Comparison of ENCODE assay signal across 8 cellular contexts in genomic region chr5:32613050-32613672, GRCh38. TPM values are rescaled to one million over a fixed set of nuclear protein-coding genes. Genes with fewer than 3 reads are reported as not detected.
DNase-seq lines count a peak whose midpoint lies in the region; ATAC-seq and TF ChIP-seq lines count a peak whose summit lies in the region.

No MANE protein-coding gene starts in this region.

- H3K4me3 ChIP-seq in H7 (ENCODE audit: insufficient read depth, low read depth, low read length): no peak overlapping the region
- H3K4me3 ChIP-seq in cardiac muscle cell: no peak overlapping the region
- H3K4me3 ChIP-seq in aorta (ENCODE audit: low read length in 2 of 2): no peak overlapping the region

- H3K36me3 ChIP-seq in H7 (replicated peaks; ENCODE audit: control insufficient read depth, insufficient read depth, low read length) (no peaks in the 10 kb centered on the region), cardiac muscle cell (no peaks in the 10 kb centered on the region), aorta (ENCODE audit: control insufficient read depth in 1 of 2, insufficient read depth in 2 of 2, low read length in 1 of 2) (no peaks in the 10 kb centered on the region)

- H3K36me3 Mint-ChIP-seq in activated naive CD8-positive, alpha-beta T cell treated with anti-CD3 and anti-CD28 coated beads, Interleukin-2, amount 10 ng/mL, durations not matched to agents 7 days and 5 days: no peaks in the 10 kb centered on the region

- intact Hi-C loops in aorta (cut with DNase I): loop anchor here (2.0 to 5.0 kb wide), 2 partner anchors 124 to 126 kb away; no protein-coding TSS in a partner anchor

- H3K4me1 Mint-ChIP-seq in activated naive CD8-positive, alpha-beta T cell treated with anti-CD3 and anti-CD28 coated beads, Interleukin-2, amount 10 ng/mL, durations not matched to agents 7 days and 5 days: peaks cover 3% of the 10 kb centered on the region

- no peaks in the 10 kb centered on the region for H3K9me3 Mint-ChIP-seq in activated naive CD8-positive, alpha-beta T cell treated with anti-CD3 and anti-CD28 coated beads, Interleukin-2, amount 10 ng/mL, durations not matched to agents 7 days and 5 days

- no peaks in the 10 kb centered on the region for H3K27me3 Mint-ChIP-seq in activated naive CD8-positive, alpha-beta T cell treated with anti-CD3 and anti-CD28 coated beads, Interleukin-2, amount 10 ng/mL, durations not matched to agents 7 days and 5 days

- TF ChIP-seq CTCF in cardiac muscle cell (IDR thresholded peaks at IDR 0.05; ENCODE audit: low read depth, low read length): peak; percentile 85

- H3K9me3 ChIP-seq in cardiac muscle cell (ENCODE audit: low read depth) (no peaks in the 10 kb centered on the region), aorta (ENCODE audit: control insufficient read depth, low read length) (no peaks in the 10 kb centered on the region)

- POLR2A ChIA-PET in activated naive CD8-positive, alpha-beta T cell treated with anti-CD3 and anti-CD28 coated beads, Interleukin-2, amount 10 ng/mL, durations not matched to agents 7 days and 5 days (lab: Charles Lee): interaction anchor here (0.6 kb wide), 1 partner anchor 34 kb away, joined by 3 read pairs; no protein-coding TSS in a partner anchor

- H3K27ac ChIP-seq in cardiac muscle cell: no peak overlapping the region
- H3K27ac ChIP-seq in aorta (ENCODE audit: low read depth in 1 of 2, low read length in 2 of 2): no peak overlapping the region

- DNase-seq in Daoy (ENCODE audit: low read depth) (peak; percentile 73), H7 (peak; percentile 79), NCI-H1092 treated with DMSO at 0.1 percent for 48 hours (lab: John Stamatoyannopoulos, UW) (peak; percentile 76), SKM-1 treated with dmso at 0.1 percent for 144 hours (lab: John Stamatoyannopoulos, UW; ENCODE audit: unreplicated experiment) (peak; percentile 72), cardiac muscle cell (ENCODE audit: low read depth in 1 of 2, low spot score in 1 of 2) (peak; percentile 80 to 86), pulmonary artery endothelial cell (ENCODE audit: low read depth, low spot score) (peak; percentile 46), aorta (peak; percentile 87 to 93)
- peak; percentile 78 for DNase-seq in activated naive CD8-positive, alpha-beta T cell treated with anti-CD3 and anti-CD28 coated beads, Interleukin-2, amount 10 ng/mL, durations not matched to agents 7 days and 5 days

- H3K27ac Mint-ChIP-seq in activated naive CD8-positive, alpha-beta T cell treated with anti-CD3 and anti-CD28 coated beads, Interleukin-2, amount 10 ng/mL, durations not matched to agents 7 days and 5 days: no peak overlapping the region

- H3K27me3 ChIP-seq in H7 (ENCODE audit: control insufficient read depth, insufficient read depth, low read length) (no peaks in the 10 kb centered on the region), cardiac muscle cell (no peaks in the 10 kb centered on the region), aorta (ENCODE audit: control insufficient read depth in 1 of 2, insufficient read depth in 2 of 2, low read length in 1 of 2) (no peaks in the 10 kb centered on the region)

- peak; percentile 61 for ATAC-seq in activated naive CD8-positive, alpha-beta T cell treated with anti-CD3 and anti-CD28 coated beads, Interleukin-2, amount 10 ng/mL, durations not matched to agents 7 days and 5 days (ENCODE audit: low read depth)
- ATAC-seq in aorta (ENCODE audit: low FRiP score): peak; percentile 87

- 7 to 9% methylated on average over 10 of the region's 10 CpGs for WGBS in aorta, 2 donors

- H3K4me3 Mint-ChIP-seq in activated naive CD8-positive, alpha-beta T cell treated with anti-CD3 and anti-CD28 coated beads, Interleukin-2, amount 10 ng/mL, durations not matched to agents 7 days and 5 days: no peak overlapping the region

- H3K4me1 ChIP-seq in cardiac muscle cell (ENCODE audit: low read depth): no peaks in the 10 kb centered on the region
- H3K4me1 ChIP-seq in aorta (ENCODE audit: control insufficient read depth in 1 of 2, insufficient read depth in 2 of 2, low read length in 2 of 2): peaks cover 5% of the 10 kb centered on the region in 2 donors

RNA-seq across cellular contexts. Expression of gene SUB1, which starts 27.8 kb away (rescaled TPM):
- total RNA-seq in Daoy (2014; rRNA removed; shearing (Covaris generic)): 353 and 407 TPM in 2 replicates
- 138 and 154 TPM in 2 replicates for total RNA-seq in H7 (2014; rRNA removed; shearing (Covaris generic))
- 100 to 1,000 TPM; 290 to 294 TPM for total RNA-seq in activated naive CD8-positive, alpha-beta T cell treated with anti-CD3 and anti-CD28 coated beads, Interleukin-2, amount 10 ng/mL, durations not matched to agents 7 days and 5 days
- 118 and 135 TPM in 2 replicates for total RNA-seq in cardiac muscle cell
- polyA plus RNA-seq in cardiac muscle cell: 415 and 445 TPM in 2 replicates
- total RNA-seq in pulmonary artery endothelial cell: 93.1 and 173 TPM in 2 replicates
- 100 to 1,000 TPM; 172 to 192 TPM for total RNA-seq in aorta
- polyA plus RNA-seq in aorta: 100 to 1,000 TPM; 121 to 283 TPM
